ENCODE assay signal across 8 cellular contexts in genomic region chr3:193971268-193971751, GRCh38.
DNase-seq lines count a peak whose midpoint lies in the region; ATAC-seq, FAIRE-seq and TF ChIP-seq lines count a peak whose summit lies in the region.

No MANE protein-coding gene starts in this region.

- no peak overlapping the region for H3K9ac ChIP-seq in HepG2 (ENCODE audit: insufficient read depth, low read depth, low read length)

- no peaks in the 10 kb centered on the region for H3K9me3 ChIP-seq in right lobe of liver
- no peaks in the 10 kb centered on the region for H3K9me3 ChIP-seq in HepG2 (ENCODE audit: low read length)
- H3K9me3 ChIP-seq in esophagus squamous epithelium: no peaks in the 10 kb centered on the region
- no peaks in the 10 kb centered on the region for H3K9me3 ChIP-seq in suprapubic skin

- in situ Hi-C loops in HepG2 (cut with HindIII; ENCODE audit: extremely low pct_ligation_motif_present, low pct_unique_long_range_greater_than_20kb): no loop called here
- in situ Hi-C loops in KBM-7 (cut with MboI; ENCODE audit: low pct_unique_long_range_greater_than_20kb, low sequenced_read_pairs): no loop called here

- TF ChIP-seq RAD21 in HepG2 (CRISPR knock-in tag; IDR thresholded peaks at IDR 0.05): no peak

- TF ChIP-seq POLR2A in right lobe of liver (IDR thresholded peaks at IDR 0.05): no peak
- TF ChIP-seq POLR2A in HepG2 (IDR thresholded peaks at IDR 0.05; ENCODE audit: insufficient read depth in 1 of 2, low read depth in 2 of 2, low read length in 2 of 2): no peak
- TF ChIP-seq POLR2A in esophagus squamous epithelium (IDR thresholded peaks at IDR 0.05): no peak
- no peak for TF ChIP-seq POLR2A in suprapubic skin (IDR thresholded peaks at IDR 0.05)

- no peaks in the 10 kb centered on the region for H4K20me1 ChIP-seq in HepG2 (ENCODE audit: insufficient read depth, low read length)

- WGBS in right lobe of liver (ENCODE audit: insufficient coverage, low coverage, low lambda C conversion rate, missing lambda C conversion rate): 52% methylated on average over 7 of the region's 8 CpGs
- WGBS in HepG2 (ENCODE audit: low lambda C conversion rate): 63% methylated on average over 8 of the region's 8 CpGs
- 50 to 57% methylated on average over 8 of the region's 8 CpGs for WGBS in esophagus squamous epithelium, 2 donors
- WGBS in suprapubic skin: 47% methylated on average over 8 of the region's 8 CpGs

- H3K27me3 ChIP-seq in right lobe of liver: no peaks in the 10 kb centered on the region
- H3K27me3 ChIP-seq in HepG2 (ENCODE audit: control insufficient read depth in 1 of 2, insufficient read depth in 2 of 2, low read length in 2 of 2): peaks cover 4 to 36% of the 10 kb centered on the region in 2 experiments
- no peaks in the 10 kb centered on the region for H3K27me3 ChIP-seq in esophagus squamous epithelium
- no peaks in the 10 kb centered on the region for H3K27me3 ChIP-seq in suprapubic skin

- H3K4me3 ChIP-seq in right lobe of liver: no peak overlapping the region
- H3K4me3 ChIP-seq in HepG2 (replicated peaks in 1 of 3; ENCODE audit: insufficient read depth in 1 of 3, low read depth in 2 of 3, low read length in 3 of 3): no peak overlapping the region
- H3K4me3 ChIP-seq in esophagus squamous epithelium: no peak overlapping the region
- no peak overlapping the region for H3K4me3 ChIP-seq in coronary artery
- H3K4me3 ChIP-seq in suprapubic skin: no peak overlapping the region

- no peak overlapping the region for H2AFZ ChIP-seq in HepG2 (ENCODE audit: low read length)

- BruUV-seq in HepG2 (replicated peaks; lab: Mats Ljungman, UMichigan): no TSS peak

- H3K27ac ChIP-seq in right lobe of liver: no peak overlapping the region
- H3K27ac ChIP-seq in HepG2 (ENCODE audit: extremely low read length, insufficient read depth, low read length): no peak overlapping the region
- H3K27ac ChIP-seq in esophagus squamous epithelium: peak overlapping the region in 3 of 4 donors; percentile 32 to 60 (median 35)
- H3K27ac ChIP-seq in coronary artery: no peak overlapping the region
- no peak overlapping the region for H3K27ac ChIP-seq in suprapubic skin

- intact Hi-C loops in right lobe of liver (cut with DNase I): no loop called here
- intact Hi-C loops in HepG2 (cut with micrococcal nuclease; ENCODE audit: unreplicated experiment): loop anchor here (2.0 kb wide), 1 partner anchor 167 kb away; no protein-coding TSS in a partner anchor
- intact Hi-C loops in esophagus squamous epithelium (cut with DNase I): no loop called here

- POLR2A ChIA-PET in HepG2 (lab: Yijun Ruan, JAX): no interaction called here

- ATAC-seq in right lobe of liver (peak in 3 of 4 donors; percentile 6 to 31 (median 26)), HepG2 (no peak; the same call in 2 of the 3 replicates)

- TF ChIP-seq EP300 in HepG2 (IDR thresholded peaks at IDR 0.05; ENCODE audit: low read depth in 2 of 2, low read length in 2 of 2) (no peak), HepG2 (CRISPR knock-in tag; IDR thresholded peaks at IDR 0.05; ENCODE audit: borderline replicate concordance) (no peak), suprapubic skin (IDR thresholded peaks at IDR 0.05) (no peak)

- H3K4me1 ChIP-seq in right lobe of liver (peaks cover 0 to 11% (median 2%) of the 10 kb centered on the region in 4 donors), HepG2 (ENCODE audit: insufficient read depth, low read length) (peaks cover 30% of the 10 kb centered on the region), esophagus squamous epithelium (peaks cover 0 to 50% (median 19%) of the 10 kb centered on the region in 3 donors), suprapubic skin (peaks cover 34% of the 10 kb centered on the region)

- TF ChIP-seq CTCF in right lobe of liver (IDR thresholded peaks at IDR 0.05): no peak
- no peak for TF ChIP-seq CTCF in HepG2 (CRISPR knock-in tag; IDR thresholded peaks at IDR 0.05)
- no peak for TF ChIP-seq CTCF in esophagus squamous epithelium (IDR thresholded peaks at IDR 0.05)
- no peak for TF ChIP-seq CTCF in coronary artery (IDR thresholded peaks at IDR 0.05)
- TF ChIP-seq CTCF in suprapubic skin (IDR thresholded peaks at IDR 0.05): no peak

- no peaks in the 10 kb centered on the region for H3K79me2 ChIP-seq in HepG2 (ENCODE audit: insufficient read depth, low read length)

- H3K36me3 ChIP-seq in right lobe of liver: no peaks in the 10 kb centered on the region
- no peaks in the 10 kb centered on the region for H3K36me3 ChIP-seq in HepG2 (replicated peaks in 1 of 2; ENCODE audit: control insufficient read depth in 1 of 2, insufficient read depth in 2 of 2, low read length in 2 of 2)
- H3K36me3 ChIP-seq in esophagus squamous epithelium: no peaks in the 10 kb centered on the region
- no peaks in the 10 kb centered on the region for H3K36me3 ChIP-seq in suprapubic skin

- DNase-seq in right lobe of liver (no peak), HepG2 (ENCODE audit: low spot score) (no peak), KBM-7 (peak; percentile 4), esophagus squamous epithelium (lab: John Stamatoyannopoulos, UW) (no peak), T-helper 9 cell (no peak), coronary artery (ENCODE audit: low spot score) (no peak), NCI-H748 (lab: John Stamatoyannopoulos, UW; ENCODE audit: unreplicated experiment) (no peak), suprapubic skin (ENCODE audit: low spot score in 2 of 2) (no peak)

- FAIRE-seq in HepG2 (lab: Jason Lieb, UNC): no peak

- no peak overlapping the region for H3K4me2 ChIP-seq in HepG2 (ENCODE audit: low read depth, low read length)

- CTCF ChIA-PET in HepG2 (lab: Yijun Ruan, JAX; ENCODE audit: low intra/inter-chr PET ratio, low total read pairs): no interaction called here

TF ChIP-seq in HepG2, 621 proteins besides CTCF, POLR2A, EP300 and RAD21 (continues in another document):
- TF ChIP-seq BRD4 (CRISPR knock-in tag; IDR thresholded peaks at IDR 0.05): no peak
- no peak for TF ChIP-seq ZBTB33 (CRISPR knock-in tag; IDR thresholded peaks at IDR 0.05)
- no peak for TF ChIP-seq ZFP37 (CRISPR knock-in tag; IDR thresholded peaks at IDR 0.05; ENCODE audit: borderline replicate concordance)
- no peak for TF ChIP-seq ZFP41 (CRISPR knock-in tag; IDR thresholded peaks at IDR 0.05; ENCODE audit: borderline replicate concordance)
- no peak for TF ChIP-seq ZNF543 (CRISPR knock-in tag; IDR thresholded peaks at IDR 0.05)
- no peak for TF ChIP-seq MXD1 (CRISPR knock-in tag; IDR thresholded peaks at IDR 0.05)
- TF ChIP-seq ELF4 (CRISPR knock-in tag; IDR thresholded peaks at IDR 0.05; ENCODE audit: borderline replicate concordance): no peak

Comparison
In these comparisons a context has a peak if more than half of its experiments do, and no peak if none do; other contexts are left out.
1. H3K27ac ChIP-seq: peak in esophagus squamous epithelium (3 of 4); none in right lobe of liver (0 of 3), HepG2 (single experiment), coronary artery (0 of 2) and suprapubic skin (single experiment).